In genomic region chr6:36660771-36661471, GRCh38 we compare ENCODE assay signal across 13 cellular contexts. TPM values are rescaled to one million over a fixed set of nuclear protein-coding genes. Genes with fewer than 3 reads are reported as not detected.
DNase-seq lines count a peak whose midpoint lies in the region; ATAC-seq, FAIRE-seq and TF ChIP-seq lines count a peak whose summit lies in the region.
"Had no signal": no experiment of that assay in that cellular context is flagged by ENCODE, and none has a peak within 500 bp of the region (broad histone marks: within the 10 kb centered on the region; RNA-seq: fewer than 3 reads in every experiment).

No MANE protein-coding gene starts in this region.

- intact Hi-C loops in HepG2 (cut with micrococcal nuclease; ENCODE audit: unreplicated experiment) (no loop called here), cardiac septum (cut with DNase I) (no loop called here), aorta (cut with DNase I) (no loop called here)

- H3K4me1 Mint-ChIP-seq in natural killer cell treated with Interleukin-12 subunit alpha and Interleukin-12 subunit beta and Interleukin-15 and Interleukin-18, amount 100 ng/mL, for 72 hours (ENCODE audit: low read depth in 2 of 2) = peaks cover 0 to 10% of the 10 kb centered on the region in 2 donors

- H3K4me3 ChIP-seq in liver (ENCODE audit: low read depth in 1 of 3, low read length in 3 of 3) (peak overlapping the region in 1 of 3 donors; percentile 20), HepG2 (replicated peaks in 1 of 3; ENCODE audit: insufficient read depth in 1 of 3, low read depth in 2 of 3, low read length in 3 of 3) (no peak overlapping the region), aorta (ENCODE audit: low read length in 2 of 2) (no peak overlapping the region)

- no peak for TF ChIP-seq POLR2A in HepG2 (IDR thresholded peaks at IDR 0.05; ENCODE audit: insufficient read depth in 1 of 2, low read depth in 2 of 2, low read length in 2 of 2)

- in situ Hi-C loops in HepG2 (cut with HindIII; ENCODE audit: extremely low pct_ligation_motif_present, low pct_unique_long_range_greater_than_20kb) = no loop called here

- TF ChIP-seq CTCF in liver (IDR thresholded peaks at IDR 0.05; ENCODE audit: low read depth, low read length, missing input control) (no peak), HepG2 (CRISPR knock-in tag; IDR thresholded peaks at IDR 0.05) (no peak)

- H3K36me3 ChIP-seq in liver (ENCODE audit: control insufficient read depth in 4 of 4, insufficient read depth in 3 of 4, low read depth in 1 of 4, low read length in 3 of 4) = no peaks in the 10 kb centered on the region
- H3K36me3 ChIP-seq in HepG2 (replicated peaks in 1 of 2; ENCODE audit: control insufficient read depth in 1 of 2, insufficient read depth in 2 of 2, low read length in 2 of 2) = no peaks in the 10 kb centered on the region
- no peaks in the 10 kb centered on the region for H3K36me3 ChIP-seq in aorta (ENCODE audit: control insufficient read depth in 1 of 2, insufficient read depth in 2 of 2, low read length in 1 of 2)

- H3K4me1 ChIP-seq in liver (ENCODE audit: control insufficient read depth in 4 of 4, insufficient read depth in 4 of 4, low read length in 3 of 4) (peaks cover 0 to 8% (median 2%) of the 10 kb centered on the region in 4 donors), HepG2 (ENCODE audit: insufficient read depth, low read length) (peaks cover 33% of the 10 kb centered on the region), aorta (ENCODE audit: control insufficient read depth in 1 of 2, insufficient read depth in 2 of 2, low read length in 2 of 2) (no peaks in the 10 kb centered on the region)

- no peaks in the 10 kb centered on the region for H3K27me3 ChIP-seq in liver (ENCODE audit: control insufficient read depth in 4 of 4, insufficient read depth in 4 of 4, low read length in 3 of 4)
- peaks cover 0 to 44% of the 10 kb centered on the region in 2 experiments; a peak in 2 of 5 replicates for H3K27me3 ChIP-seq in HepG2 (ENCODE audit: control insufficient read depth in 1 of 2, insufficient read depth in 2 of 2, low read length in 2 of 2)
- no peaks in the 10 kb centered on the region for H3K27me3 ChIP-seq in aorta (ENCODE audit: control insufficient read depth in 1 of 2, insufficient read depth in 2 of 2, low read length in 1 of 2)

- no TSS peak for BruUV-seq in HepG2 (replicated peaks; lab: Mats Ljungman, UMichigan)

- no peak for TF ChIP-seq RAD21 in liver (IDR thresholded peaks at IDR 0.05)
- TF ChIP-seq RAD21 in HepG2 (CRISPR knock-in tag; IDR thresholded peaks at IDR 0.05) = no peak

- no peaks in the 10 kb centered on the region for H3K9me3 Mint-ChIP-seq in natural killer cell treated with Interleukin-12 subunit alpha and Interleukin-12 subunit beta and Interleukin-15 and Interleukin-18, amount 100 ng/mL, for 72 hours
- H3K9me3 Mint-ChIP-seq: type B pancreatic cell had no signal

- H3K27ac ChIP-seq in liver (ENCODE audit: low read depth in 1 of 2, low read length in 2 of 2) (no peak overlapping the region), HepG2 (ENCODE audit: extremely low read length, insufficient read depth, low read length) (no peak overlapping the region), aorta (ENCODE audit: low read depth in 1 of 2, low read length in 2 of 2) (no peak overlapping the region)

- CTCF ChIA-PET in HepG2 (lab: Yijun Ruan, JAX; ENCODE audit: low intra/inter-chr PET ratio, low total read pairs) = no interaction called here

- DNase-seq in HepG2 (ENCODE audit: low spot score) (no peak), cardiac septum (ENCODE audit: low spot score) (peak; percentile 80), aorta (peak; percentile 75 to 90), hippocampal formation (lab: John Stamatoyannopoulos, UW) (no peak), EL (no peak), NCI-H345 treated with DMSO at 0.1 percent for 48 hours (lab: John Stamatoyannopoulos, UW; ENCODE audit: unreplicated experiment) (no peak)
- peak; percentile 60 for DNase-seq in natural killer cell treated with Interleukin-12 subunit alpha and Interleukin-12 subunit beta and Interleukin-15 and Interleukin-18, amount 100 ng/mL, for 72 hours (ENCODE audit: low spot score)
- DNase-seq: stimulated activated CD4-positive, alpha-beta T cell treated with anti-CD3 and anti-CD28 coated beads, Interleukin-15, amount 100 ng/mL, for 24 hours had no signal

- no peak for FAIRE-seq in HepG2 (lab: Jason Lieb, UNC)
- FAIRE-seq: bronchial epithelial cell had no signal

- H3K36me3 Mint-ChIP-seq in natural killer cell treated with Interleukin-12 subunit alpha and Interleukin-12 subunit beta and Interleukin-15 and Interleukin-18, amount 100 ng/mL, for 72 hours = no peaks in the 10 kb centered on the region
- H3K36me3 Mint-ChIP-seq: type B pancreatic cell had no signal

- H3K4me2 ChIP-seq in HepG2 (ENCODE audit: low read depth, low read length) = no peak overlapping the region

- POLR2A ChIA-PET in HepG2 (lab: Yijun Ruan, JAX) = no interaction called here

- H3K27ac Mint-ChIP-seq in natural killer cell treated with Interleukin-12 subunit alpha and Interleukin-12 subunit beta and Interleukin-15 and Interleukin-18, amount 100 ng/mL, for 72 hours = no peak overlapping the region
- H3K27ac Mint-ChIP-seq: type B pancreatic cell had no signal

- H4K20me1 ChIP-seq in HepG2 (ENCODE audit: insufficient read depth, low read length) = no peaks in the 10 kb centered on the region

- H3K79me2 ChIP-seq in HepG2 (ENCODE audit: insufficient read depth, low read length) = no peaks in the 10 kb centered on the region

- H2AFZ ChIP-seq in HepG2 (ENCODE audit: low read length) = no peak overlapping the region

- H3K9ac ChIP-seq in liver (ENCODE audit: low read depth in 1 of 2, low read length in 2 of 2) = no peak overlapping the region
- no peak overlapping the region for H3K9ac ChIP-seq in HepG2 (ENCODE audit: insufficient read depth, low read depth, low read length)

- H3K9me3 ChIP-seq in liver (ENCODE audit: control insufficient read depth in 4 of 4, low read length in 3 of 4) (no peaks in the 10 kb centered on the region), HepG2 (ENCODE audit: low read length) (no peaks in the 10 kb centered on the region), aorta (ENCODE audit: control insufficient read depth, low read length) (no peaks in the 10 kb centered on the region)

- no peak overlapping the region for H3K4me3 Mint-ChIP-seq in natural killer cell treated with Interleukin-12 subunit alpha and Interleukin-12 subunit beta and Interleukin-15 and Interleukin-18, amount 100 ng/mL, for 72 hours
- H3K4me3 Mint-ChIP-seq: type B pancreatic cell had no signal

- ATAC-seq in HepG2 (no peak), aorta (ENCODE audit: low FRiP score) (peak; percentile 81)
- ATAC-seq in natural killer cell treated with Interleukin-12 subunit alpha and Interleukin-12 subunit beta and Interleukin-15 and Interleukin-18, amount 100 ng/mL, for 72 hours = peak; percentile 34 to 54

- H3K27me3 Mint-ChIP-seq in natural killer cell treated with Interleukin-12 subunit alpha and Interleukin-12 subunit beta and Interleukin-15 and Interleukin-18, amount 100 ng/mL, for 72 hours = peaks cover 14 to 20% of the 10 kb centered on the region in 2 donors
- H3K27me3 Mint-ChIP-seq: type B pancreatic cell had no signal

- TF ChIP-seq EP300 in HepG2 (IDR thresholded peaks at IDR 0.05; ENCODE audit: low read depth in 2 of 2, low read length in 2 of 2) (no peak), HepG2 (CRISPR knock-in tag; IDR thresholded peaks at IDR 0.05; ENCODE audit: borderline replicate concordance) (no peak)

- WGBS in liver = 23% methylated on average over 44 of the region's 44 CpGs
- WGBS in HepG2 (ENCODE audit: low lambda C conversion rate) = 80% methylated on average over 44 of the region's 44 CpGs
- WGBS in aorta, 2 donors = 25 to 28% methylated on average over 43 to 44 of the region's 44 CpGs

RNA-seq across cellular contexts. Expression of gene CDKN1A, which starts 17.6 kb away (rescaled TPM):
- total RNA-seq in liver (10 to 100 TPM in 1 of 2 donors, 1 to 10 TPM in 1; 3.2 to 41.7 TPM), HepG2 (2016; rRNA removed; fragmentation: Illumina TruSeq; extraction: Trizol) (56.0 and 60.7 TPM in 2 replicates), cardiac septum (113 TPM), aorta (100 to 1,000 TPM; 132 to 296 TPM)
- polyA plus RNA-seq in liver (10 to 100 TPM; 15.9 to 25.2 TPM), HepG2 (2011; rRNA removed) (92.1 and 131 TPM in 2 replicates), aorta (100 to 1,000 TPM; 133 to 149 TPM)
- total RNA-seq in HepG2 (2016; cell fraction: cytosol; rRNA removed; fragmentation: Illumina TruSeq; extraction: Trizol; ENCODE audit: low read depth) = 14.1 and 14.6 TPM in 2 replicates
- 60.2 and 60.7 TPM in 2 replicates for total RNA-seq in HepG2 (2016; cell fraction: insoluble cytoplasmic fraction; rRNA removed; fragmentation: Illumina TruSeq; extraction: Trizol)
- 35.8 and 37.2 TPM in 2 replicates for total RNA-seq in HepG2 (2016; cell fraction: membrane; rRNA removed; fragmentation: Illumina TruSeq; extraction: Trizol)
- 39.4 and 41.1 TPM in 2 replicates for total RNA-seq in HepG2 (2016; cell fraction: nucleus; rRNA removed; fragmentation: Illumina TruSeq; extraction: Trizol)
- 101 and 109 TPM in 2 replicates for polyA plus RNA-seq in HepG2 (2011; cell fraction: cytosol; rRNA removed)
- 99.7 and 130 TPM in 2 replicates for polyA plus RNA-seq in HepG2 (2011; cell fraction: nucleus; rRNA removed)
- 25.4 and 74.5 TPM in 2 replicates for polyA plus RNA-seq in HepG2 (2012)
- 11.7 and 12.8 TPM in 2 replicates for polyA plus RNA-seq in HepG2 (2016; cell fraction: cytosol; fragmentation: Illumina TruSeq; extraction: Trizol; ENCODE audit: low read depth)
- polyA plus RNA-seq in HepG2 (2016; cell fraction: insoluble cytoplasmic fraction; fragmentation: Illumina TruSeq; extraction: Trizol; ENCODE audit: low read depth) = 67.9 and 74.3 TPM in 2 replicates
- 27.1 and 27.5 TPM in 2 replicates for polyA plus RNA-seq in HepG2 (2016; cell fraction: membrane; fragmentation: Illumina TruSeq; extraction: Trizol; ENCODE audit: low read depth)
- 70.1 and 78.2 TPM in 2 replicates for polyA plus RNA-seq in HepG2 (2016; cell fraction: nucleus; fragmentation: Illumina TruSeq; extraction: Trizol; ENCODE audit: insufficient read depth, low read depth)
- 52.9 and 74.7 TPM in 2 replicates for polyA minus RNA-seq in HepG2 (2011; rRNA and poly(A)+ RNA removed; ENCODE audit: low replicate concordance)
- 33.1 and 37.9 TPM in 2 replicates for polyA minus RNA-seq in HepG2 (2011; cell fraction: cytosol; rRNA and poly(A)+ RNA removed)
- 23.8 and 39.9 TPM in 2 replicates for polyA minus RNA-seq in HepG2 (2011; cell fraction: nucleus; rRNA and poly(A)+ RNA removed)
- total RNA-seq in natural killer cell treated with Interleukin-12 subunit alpha and Interleukin-12 subunit beta and Interleukin-15 and Interleukin-18, amount 100 ng/mL, for 72 hours = 100 to 1,000 TPM; 176 to 617 TPM

RNA-seq across cellular contexts. Expression of gene RAB44, which starts 36.7 kb away (rescaled TPM):
- total RNA-seq in liver (1 to 10 TPM in 1 of 2 donors, under 1 TPM in 1; 0.08 to 1.3 TPM), HepG2 (2016; rRNA removed; fragmentation: Illumina TruSeq; extraction: Trizol) (not detected in 2 replicates), cardiac septum (0.11 TPM), aorta (under 1 TPM; 0.29 to 0.66 TPM)
- polyA plus RNA-seq in liver (under 1 TPM in 1 of 2 donors, not detected in 1; 0.02 TPM), HepG2 (2011; rRNA removed) (not detected in 2 replicates), aorta (not detected)
- not detected in 2 replicates for total RNA-seq in HepG2 (2016; cell fraction: cytosol; rRNA removed; fragmentation: Illumina TruSeq; extraction: Trizol; ENCODE audit: low read depth)
- not detected in 2 replicates for total RNA-seq in HepG2 (2016; cell fraction: insoluble cytoplasmic fraction; rRNA removed; fragmentation: Illumina TruSeq; extraction: Trizol)
- not detected in 2 replicates for total RNA-seq in HepG2 (2016; cell fraction: membrane; rRNA removed; fragmentation: Illumina TruSeq; extraction: Trizol)
- not detected in 2 replicates for total RNA-seq in HepG2 (2016; cell fraction: nucleus; rRNA removed; fragmentation: Illumina TruSeq; extraction: Trizol)
- not detected in 2 replicates for polyA plus RNA-seq in HepG2 (2011; cell fraction: cytosol; rRNA removed)
- polyA plus RNA-seq in HepG2 (2011; cell fraction: nucleus; rRNA removed) = 0.09 TPM in 1 of 2 replicates, not detected in the other
- polyA plus RNA-seq in HepG2 (2012) = not detected in 2 replicates
- polyA plus RNA-seq in HepG2 (2016; cell fraction: cytosol; fragmentation: Illumina TruSeq; extraction: Trizol; ENCODE audit: low read depth) = not detected in 2 replicates
- polyA plus RNA-seq in HepG2 (2016; cell fraction: insoluble cytoplasmic fraction; fragmentation: Illumina TruSeq; extraction: Trizol; ENCODE audit: low read depth) = not detected in 2 replicates
- not detected in 2 replicates for polyA plus RNA-seq in HepG2 (2016; cell fraction: membrane; fragmentation: Illumina TruSeq; extraction: Trizol; ENCODE audit: low read depth)
- 0.13 TPM in 1 of 2 replicates, not detected in the other for polyA plus RNA-seq in HepG2 (2016; cell fraction: nucleus; fragmentation: Illumina TruSeq; extraction: Trizol; ENCODE audit: insufficient read depth, low read depth)
- 0.02 TPM in 1 of 2 replicates, not detected in the other for polyA minus RNA-seq in HepG2 (2011; rRNA and poly(A)+ RNA removed; ENCODE audit: low replicate concordance)
- polyA minus RNA-seq in HepG2 (2011; cell fraction: cytosol; rRNA and poly(A)+ RNA removed) = not detected in 2 replicates
- 0.13 TPM in 1 of 2 replicates, not detected in the other for polyA minus RNA-seq in HepG2 (2011; cell fraction: nucleus; rRNA and poly(A)+ RNA removed)
- total RNA-seq in natural killer cell treated with Interleukin-12 subunit alpha and Interleukin-12 subunit beta and Interleukin-15 and Interleukin-18, amount 100 ng/mL, for 72 hours = 1 to 10 TPM; 4.1 to 7.9 TPM
- total RNA-seq: A673; activated CD8-positive, alpha-beta memory T cell treated with anti-CD3 and anti-CD28 coated beads for 36 hours had no signal

Comparison
In these comparisons a context has a peak if more than half of its experiments do, and no peak if none do; other contexts are left out.
1. DNase-seq: peak in cardiac septum (single experiment), natural killer cell treated with Interleukin-12 subunit alpha and Interleukin-12 subunit beta and Interleukin-15 and Interleukin-18, amount 100 ng/mL, for 72 hours (single experiment) and aorta (2 of 2); none in HepG2 (single experiment), hippocampal formation (0 of 2), EL (single experiment) and NCI-H345 treated with DMSO at 0.1 percent for 48 hours (single experiment).